Comparison of ENCODE assay signal across 22 cellular contexts in genomic region chr5:180160822-180161221, GRCh38. TPM values are rescaled to one million over a fixed set of nuclear protein-coding genes. Genes with fewer than 3 reads are reported as not detected.
DNase-seq lines count a peak whose midpoint lies in the region; ATAC-seq, FAIRE-seq and TF ChIP-seq lines count a peak whose summit lies in the region.
"Had no signal": no experiment of that assay in that cellular context is flagged by ENCODE, and none has a peak within 500 bp of the region (broad histone marks: within the 10 kb centered on the region; RNA-seq: fewer than 3 reads in every experiment).

No MANE protein-coding gene starts in this region.

- H3K4me3 Mint-ChIP-seq in endodermal cell, result no peak overlapping the region
- H3K4me3 Mint-ChIP-seq in CD8-positive, alpha-beta memory T cell, result no peak overlapping the region
- H3K4me3 Mint-ChIP-seq: activated CD4-positive, alpha-beta T cell treated with anti-CD3 and anti-CD28 coated beads for 36 hours; activated naive CD4-positive, alpha-beta T cell treated with anti-CD3 and anti-CD28 coated beads, Interleukin-2, amount 50 U/mL, for 24 hours; activated T-cell treated with anti-CD3 and anti-CD28 coated beads, Interleukin-2, amount 50 U/mL, for 72 hours had no signal

- TF ChIP-seq CTCF in right lobe of liver (IDR thresholded peaks at IDR 0.05) (no peak), HepG2 (CRISPR knock-in tag; IDR thresholded peaks at IDR 0.05) (no peak), endodermal cell (conservative IDR thresholded peaks at IDR 0.05) (no peak)

- H4K20me1 ChIP-seq in HepG2 (ENCODE audit: insufficient read depth, low read length), result no peaks in the 10 kb centered on the region

- TF ChIP-seq RAD21 in HepG2 (CRISPR knock-in tag; IDR thresholded peaks at IDR 0.05), result no peak

- TF ChIP-seq POLR2A in right lobe of liver (IDR thresholded peaks at IDR 0.05) (no peak), HepG2 (IDR thresholded peaks at IDR 0.05; ENCODE audit: insufficient read depth in 1 of 2, low read depth in 2 of 2, low read length in 2 of 2) (no peak)

- CTCF ChIA-PET in HepG2 (lab: Yijun Ruan, JAX; ENCODE audit: low intra/inter-chr PET ratio, low total read pairs), result no interaction called here
- CTCF ChIA-PET in CD8-positive, alpha-beta memory T cell (lab: Charles Lee), result no interaction called here

- peaks cover 3% of the 10 kb centered on the region for H3K9me3 Mint-ChIP-seq in endodermal cell
- peaks cover 0 to 9% (median 4%) of the 10 kb centered on the region in 5 donors for H3K9me3 Mint-ChIP-seq in CD8-positive, alpha-beta memory T cell

- H3K27me3 Mint-ChIP-seq in endodermal cell (ENCODE audit: insufficient read depth), result peaks cover 5% of the 10 kb centered on the region
- peaks cover 5 to 16% of the 10 kb centered on the region in 2 donors for H3K27me3 Mint-ChIP-seq in CD8-positive, alpha-beta memory T cell

- H3K4me1 Mint-ChIP-seq in endodermal cell, result no peaks in the 10 kb centered on the region
- H3K4me1 Mint-ChIP-seq in CD8-positive, alpha-beta memory T cell, result no peaks in the 10 kb centered on the region
- H3K4me1 Mint-ChIP-seq: activated CD4-positive, alpha-beta T cell treated with anti-CD3 and anti-CD28 coated beads for 36 hours; activated naive CD4-positive, alpha-beta T cell treated with anti-CD3 and anti-CD28 coated beads, Interleukin-2, amount 50 U/mL, for 24 hours had no signal

- H3K4me1 ChIP-seq in right lobe of liver (no peaks in the 10 kb centered on the region), HepG2 (ENCODE audit: insufficient read depth, low read length) (no peaks in the 10 kb centered on the region), endodermal cell (ENCODE audit: control insufficient read depth, insufficient read depth, low read length) (no peaks in the 10 kb centered on the region)
- no peaks in the 10 kb centered on the region for H3K4me1 ChIP-seq in CD8-positive, alpha-beta memory T cell (ENCODE audit: insufficient read depth, low read length)
- H3K4me1 ChIP-seq: Peyer's patch had no signal

- H3K9me3 ChIP-seq in right lobe of liver, result no peaks in the 10 kb centered on the region
- H3K9me3 ChIP-seq in HepG2 (ENCODE audit: low read length), result no peaks in the 10 kb centered on the region
- H3K9me3 ChIP-seq in endodermal cell (ENCODE audit: control insufficient read depth, low read length), result no peaks in the 10 kb centered on the region
- H3K9me3 ChIP-seq in CD8-positive, alpha-beta memory T cell (ENCODE audit: low read length), result no peaks in the 10 kb centered on the region
- H3K9me3 ChIP-seq: Peyer's patch had no signal

- no peak overlapping the region for H3K27ac Mint-ChIP-seq in endodermal cell
- H3K27ac Mint-ChIP-seq in CD8-positive, alpha-beta memory T cell, result no peak overlapping the region
- H3K27ac Mint-ChIP-seq: activated CD4-positive, alpha-beta T cell treated with anti-CD3 and anti-CD28 coated beads for 36 hours; activated naive CD4-positive, alpha-beta T cell treated with anti-CD3 and anti-CD28 coated beads, Interleukin-2, amount 50 U/mL, for 24 hours; activated T-cell treated with anti-CD3 and anti-CD28 coated beads, Interleukin-2, amount 50 U/mL, for 72 hours had no signal

- 52% methylated on average over 9 of the region's 9 CpGs for WGBS in right lobe of liver (ENCODE audit: insufficient coverage, low coverage, low lambda C conversion rate, missing lambda C conversion rate)
- 25% methylated on average over 9 of the region's 9 CpGs for WGBS in HepG2 (ENCODE audit: low lambda C conversion rate)
- WGBS in endodermal cell (ENCODE audit: insufficient coverage in 1 of 2, insufficient read length in 1 of 2), 2 experiments, result 87 to 91% methylated on average over 5 to 9 of the region's 9 CpGs

- in situ Hi-C loops in HepG2 (cut with HindIII; ENCODE audit: extremely low pct_ligation_motif_present, low pct_unique_long_range_greater_than_20kb), result no loop called here

- BruUV-seq in HepG2 (replicated peaks; lab: Mats Ljungman, UMichigan), result no TSS peak

- H3K79me2 ChIP-seq in HepG2 (ENCODE audit: insufficient read depth, low read length), result no peaks in the 10 kb centered on the region

- H3K4me2 ChIP-seq in HepG2 (ENCODE audit: low read depth, low read length), result no peak overlapping the region

- no peak overlapping the region for H2AFZ ChIP-seq in HepG2 (ENCODE audit: low read length)

- intact Hi-C loops in right lobe of liver (cut with DNase I) (no loop called here), HepG2 (cut with micrococcal nuclease; ENCODE audit: unreplicated experiment) (loop anchor here (5.0 kb wide), 1 partner anchor 156 kb away; no protein-coding TSS in a partner anchor)

- H3K27ac ChIP-seq in right lobe of liver (no peak overlapping the region), HepG2 (ENCODE audit: extremely low read length, insufficient read depth, low read length) (no peak overlapping the region), endodermal cell (ENCODE audit: low read depth, low read length) (no peak overlapping the region)
- H3K27ac ChIP-seq in CD8-positive, alpha-beta memory T cell (ENCODE audit: low read depth, low read length), result no peak overlapping the region
- H3K27ac ChIP-seq: Peyer's patch had no signal

- FAIRE-seq in HepG2 (lab: Jason Lieb, UNC), result no peak
- FAIRE-seq: GM18507 had no signal

- H3K36me3 ChIP-seq in right lobe of liver, result no peaks in the 10 kb centered on the region
- no peaks in the 10 kb centered on the region for H3K36me3 ChIP-seq in HepG2 (replicated peaks in 1 of 2; ENCODE audit: control insufficient read depth in 1 of 2, insufficient read depth in 2 of 2, low read length in 2 of 2)
- no peaks in the 10 kb centered on the region for H3K36me3 ChIP-seq in endodermal cell (ENCODE audit: control insufficient read depth, insufficient read depth, low read length)
- H3K36me3 ChIP-seq in CD8-positive, alpha-beta memory T cell (ENCODE audit: insufficient read depth, low read length), result no peaks in the 10 kb centered on the region
- H3K36me3 ChIP-seq: Peyer's patch had no signal

- H3K4me3 ChIP-seq in right lobe of liver (no peak overlapping the region), HepG2 (replicated peaks in 1 of 3; ENCODE audit: insufficient read depth in 1 of 3, low read depth in 2 of 3, low read length in 3 of 3) (no peak overlapping the region), endodermal cell (ENCODE audit: low read length) (no peak overlapping the region)
- H3K4me3 ChIP-seq in CD8-positive, alpha-beta memory T cell (ENCODE audit: low read length), result no peak overlapping the region
- H3K4me3 ChIP-seq: Peyer's patch had no signal

- no peaks in the 10 kb centered on the region for H3K36me3 Mint-ChIP-seq in endodermal cell (ENCODE audit: low read depth)
- no peaks in the 10 kb centered on the region for H3K36me3 Mint-ChIP-seq in CD8-positive, alpha-beta memory T cell
- H3K36me3 Mint-ChIP-seq: activated naive CD4-positive, alpha-beta T cell treated with anti-CD3 and anti-CD28 coated beads, Interleukin-2, amount 50 U/mL, for 24 hours had no signal

- DNase-seq in right lobe of liver (peak in 1 of 3 donors; percentile 27), HepG2 (ENCODE audit: low spot score) (no peak), SKM-1 (lab: John Stamatoyannopoulos, UW; ENCODE audit: unreplicated experiment) (peak; percentile 90), left lobe of liver (ENCODE audit: low spot score) (no peak), kidney tubule cell (ENCODE audit: low spot score) (no peak), endodermal cell (no peak)
- no peak for DNase-seq in CD8-positive, alpha-beta memory T cell
- DNase-seq: activated CD4-positive, alpha-beta T cell treated with anti-CD3 and anti-CD28 coated beads for 36 hours; activated T-cell treated with anti-CD3 and anti-CD28 coated beads, Interleukin-2, amount 50 U/mL, for 72 hours; mammary epithelial cell; NCI-H187 treated with DMSO at 0.1 percent for 48 hours; NCI-H226; NCI-H82; right cardiac atrium had no signal

- H3K27me3 ChIP-seq in right lobe of liver, result no peaks in the 10 kb centered on the region
- H3K27me3 ChIP-seq in HepG2 (ENCODE audit: control insufficient read depth in 1 of 2, insufficient read depth in 2 of 2, low read length in 2 of 2), result peaks cover 5 to 49% of the 10 kb centered on the region in 2 experiments; a peak in 4 of 5 replicates
- no peaks in the 10 kb centered on the region for H3K27me3 ChIP-seq in endodermal cell (ENCODE audit: control insufficient read depth, insufficient read depth, low read length, poor library complexity, severe bottlenecking)
- no peaks in the 10 kb centered on the region for H3K27me3 ChIP-seq in CD8-positive, alpha-beta memory T cell (ENCODE audit: insufficient read depth, low read length, poor library complexity, severe bottlenecking)
- H3K27me3 ChIP-seq: Peyer's patch had no signal

- TF ChIP-seq EP300 in HepG2 (IDR thresholded peaks at IDR 0.05; ENCODE audit: low read depth in 2 of 2, low read length in 2 of 2), result no peak
- TF ChIP-seq EP300 in HepG2 (CRISPR knock-in tag; IDR thresholded peaks at IDR 0.05; ENCODE audit: borderline replicate concordance), result no peak

- H3K9ac ChIP-seq in HepG2 (ENCODE audit: insufficient read depth, low read depth, low read length) (no peak overlapping the region), endodermal cell (ENCODE audit: extremely low read depth, low read length, poor library complexity, severe bottlenecking) (no peak overlapping the region)

- POLR2A ChIA-PET in HepG2 (lab: Yijun Ruan, JAX), result no interaction called here
- POLR2A ChIA-PET in CD8-positive, alpha-beta memory T cell (lab: Charles Lee), result no interaction called here

- peak; percentile 42 to 70 (median 54) for ATAC-seq in right lobe of liver
- no peak for ATAC-seq in HepG2
- ATAC-seq in left lobe of liver, result peak; percentile 49
- no peak for ATAC-seq in HG02884 (IDR thresholded peaks at IDR 0.05; ENCODE audit: unreplicated experiment)
- ATAC-seq: activated CD4-positive, alpha-beta T cell treated with anti-CD3 and anti-CD28 coated beads for 36 hours; activated T-cell treated with anti-CD3 and anti-CD28 coated beads, Interleukin-2, amount 50 U/mL, for 72 hours; SK-N-SH treated with all-trans-retinoic acid at 6 μM for 48 hours had no signal

RNA-seq across cellular contexts. Expression of gene RASGEF1C, which starts 48.2 kb away (rescaled TPM):
- total RNA-seq in right lobe of liver (under 1 TPM in 1 of 6 experiments, not detected in 5; 0.64 TPM), HepG2 (2016; rRNA removed; fragmentation: Illumina TruSeq; extraction: Trizol) (not detected in 2 replicates), left lobe of liver (0.30 TPM), endodermal cell (under 1 TPM; 0.62 to 0.75 TPM)
- not detected in 2 replicates for total RNA-seq in HepG2 (2016; cell fraction: cytosol; rRNA removed; fragmentation: Illumina TruSeq; extraction: Trizol; ENCODE audit: low read depth)
- total RNA-seq in HepG2 (2016; cell fraction: insoluble cytoplasmic fraction; rRNA removed; fragmentation: Illumina TruSeq; extraction: Trizol), result not detected in 2 replicates
- not detected in 2 replicates for total RNA-seq in HepG2 (2016; cell fraction: membrane; rRNA removed; fragmentation: Illumina TruSeq; extraction: Trizol)
- not detected in 2 replicates for total RNA-seq in HepG2 (2016; cell fraction: nucleus; rRNA removed; fragmentation: Illumina TruSeq; extraction: Trizol)
- 0.14 TPM in 1 of 2 replicates, not detected in the other for polyA plus RNA-seq in HepG2 (2011; rRNA removed)
- polyA plus RNA-seq in HepG2 (2011; cell fraction: cytosol; rRNA removed), result 0.03 TPM in 1 of 2 replicates, not detected in the other
- 0.21 TPM in 1 of 2 replicates, not detected in the other for polyA plus RNA-seq in HepG2 (2011; cell fraction: nucleus; rRNA removed)
- not detected in 2 replicates for polyA plus RNA-seq in HepG2 (2012)
- polyA plus RNA-seq in HepG2 (2016; cell fraction: cytosol; fragmentation: Illumina TruSeq; extraction: Trizol; ENCODE audit: low read depth), result 0.10 TPM in 1 of 2 replicates, not detected in the other
- not detected in 2 replicates for polyA plus RNA-seq in HepG2 (2016; cell fraction: insoluble cytoplasmic fraction; fragmentation: Illumina TruSeq; extraction: Trizol; ENCODE audit: low read depth)
- 0.14 TPM in 1 of 2 replicates, not detected in the other for polyA plus RNA-seq in HepG2 (2016; cell fraction: membrane; fragmentation: Illumina TruSeq; extraction: Trizol; ENCODE audit: low read depth)
- polyA plus RNA-seq in HepG2 (2016; cell fraction: nucleus; fragmentation: Illumina TruSeq; extraction: Trizol; ENCODE audit: insufficient read depth, low read depth), result not detected in 2 replicates
- 0.70 TPM in 1 of 2 replicates, not detected in the other for polyA minus RNA-seq in HepG2 (2011; rRNA and poly(A)+ RNA removed; ENCODE audit: low replicate concordance)
- polyA minus RNA-seq in HepG2 (2011; cell fraction: cytosol; rRNA and poly(A)+ RNA removed), result not detected in 2 replicates
- polyA minus RNA-seq in HepG2 (2011; cell fraction: nucleus; rRNA and poly(A)+ RNA removed), result not detected in 2 replicates
- polyA plus RNA-seq in endodermal cell (2013, experiment 1 of 2), result 1.2 TPM
- 2.2 TPM for polyA plus RNA-seq in endodermal cell (2013, experiment 2 of 2)
- not detected for total RNA-seq in CD8-positive, alpha-beta memory T cell
- polyA plus RNA-seq in CD8-positive, alpha-beta memory T cell, result not detected
- total RNA-seq: A673; activated CD4-positive, alpha-beta T cell treated with anti-CD3 and anti-CD28 coated beads for 36 hours; activated CD8-positive, alpha-beta memory T cell treated with anti-CD3 and anti-CD28 coated beads for 36 hours; activated T-cell treated with anti-CD3 and anti-CD28 coated beads, Interleukin-2, amount 50 U/mL, for 72 hours had no signal
- polyA plus RNA-seq: aorta, mammary epithelial cell had no signal

Comparison
In these comparisons a context has a peak if more than half of its experiments do, and no peak if none do; other contexts are left out.
1. ATAC-seq: peak in right lobe of liver (4 of 4) and left lobe of liver (single experiment); none in HepG2 (single experiment) and HG02884 (single experiment).